Comparison of ENCODE assay signal across 25 cellular contexts in the genomic region with DNA sequence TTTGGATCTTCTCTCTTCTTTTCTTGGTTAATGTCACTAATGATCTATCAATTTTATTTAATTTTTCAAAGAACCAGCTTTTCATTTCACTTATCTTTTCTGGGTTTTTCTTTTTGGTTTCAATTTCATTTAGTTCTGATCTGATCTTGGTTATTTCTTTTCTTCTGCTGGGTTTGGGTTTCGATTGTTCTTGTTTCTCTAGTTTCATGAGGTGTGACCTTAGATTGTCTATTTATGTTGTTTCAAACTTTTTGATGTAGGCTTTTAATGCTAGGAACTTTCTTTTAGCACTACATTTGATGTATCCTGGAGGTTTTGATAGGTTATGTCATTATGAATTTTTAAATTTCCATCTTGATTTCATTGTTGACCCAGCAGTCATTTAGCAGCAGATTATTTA.
DNase-seq lines count a peak whose midpoint lies in the region; ATAC-seq, FAIRE-seq and TF ChIP-seq lines count a peak whose summit lies in the region.
"Had no signal": no experiment of that assay in that cellular context is flagged by ENCODE, and none has a peak within 500 bp of the region (broad histone marks: within the 10 kb centered on the region; RNA-seq: fewer than 3 reads in every experiment).

No MANE protein-coding gene starts in this region.

- no peak overlapping the region for H2AFZ ChIP-seq in MM.1S (ENCODE audit: low read length)

- no peak overlapping the region for H3K4me3 ChIP-seq in MM.1S (ENCODE audit: low read length)
- no peak overlapping the region for H3K4me3 ChIP-seq in foreskin fibroblast (ENCODE audit: low read depth in 1 of 2, low read length in 2 of 2)
- H3K4me3 ChIP-seq: BLaER1, GM12878 had no signal

- no peaks in the 10 kb centered on the region for H3K27me3 ChIP-seq in MM.1S (replicated peaks; ENCODE audit: insufficient read depth, low read length)
- H3K27me3 ChIP-seq: BE2C, BLaER1 had no signal

- no peak overlapping the region for H3K27ac ChIP-seq in MM.1S (ENCODE audit: low read length)
- H3K27ac ChIP-seq: 22Rv1, BLaER1 had no signal

- DNase-seq in MM.1S (peak; percentile 68), nephron progenitor cell (no peak), islet precursor cell (no peak), WTC11 (ENCODE audit: low spot score) (no peak), foreskin fibroblast (no peak)
- DNase-seq: ACHN; BE2C; C1 segment of cervical spinal cord; CD4-positive, alpha-beta memory T cell; CD4-positive, CD25-positive, alpha-beta regulatory T cell; CD8-positive, alpha-beta memory T cell; COR-L47; DMS 273 treated with DMSO at 0.1 percent for 48 hours; DMS79; DND-41; EL; GDM1 had no signal

- peaks cover 48% of the 10 kb centered on the region for H3K9me3 Mint-ChIP-seq in nephron progenitor cell
- peaks cover 3% of the 10 kb centered on the region; the same call in 1 of the 2 replicates for H3K9me3 Mint-ChIP-seq in WTC11

- no peaks in the 10 kb centered on the region for H3K9me2 ChIP-seq in MM.1S (replicated peaks; ENCODE audit: insufficient read depth, low read length)

- FAIRE-seq in A204.1 (lab: Jason Lieb, UNC) (peak; percentile 16), endometrium (lab: Jason Lieb, UNC) (peak; percentile 70)
- FAIRE-seq: GM12878, GM12892, GM18507 had no signal

- H3K4me2 ChIP-seq in MM.1S (ENCODE audit: low read depth, low read length) = 0 out of 2 replicates have a peak overlapping the region, but pooled peaks have one; percentile 6
- H3K4me2 ChIP-seq: BLaER1 had no signal

- no peaks in the 10 kb centered on the region for H3K79me2 ChIP-seq in MM.1S (ENCODE audit: low read length)

- no peaks in the 10 kb centered on the region for H3K9me3 ChIP-seq in MM.1S (replicated peaks; ENCODE audit: insufficient read depth, low read length)
- H3K9me3 ChIP-seq: BE2C, BLaER1 had no signal

- H3K4me3 Mint-ChIP-seq in nephron progenitor cell (no peak overlapping the region), WTC11 (no peak overlapping the region)
- H3K4me3 Mint-ChIP-seq: CD14-positive monocyte; CD4-positive, alpha-beta memory T cell; CD4-positive, CD25-positive, alpha-beta regulatory T cell; CD8-positive, alpha-beta memory T cell had no signal

- H3K27me3 Mint-ChIP-seq in nephron progenitor cell (ENCODE audit: low read depth, poor library complexity) (peaks cover 4% of the 10 kb centered on the region), WTC11 (ENCODE audit: low read depth) (no peaks in the 10 kb centered on the region)
- H3K27me3 Mint-ChIP-seq: CD4-positive, alpha-beta memory T cell; CD4-positive, CD25-positive, alpha-beta regulatory T cell; CD8-positive, alpha-beta memory T cell had no signal

- no peaks in the 10 kb centered on the region for H4K20me1 ChIP-seq in MM.1S (ENCODE audit: insufficient read depth, low read length)
- H4K20me1 ChIP-seq: BLaER1 had no signal

- H3K9ac ChIP-seq in MM.1S (ENCODE audit: low read length) = no peak overlapping the region
- H3K9ac ChIP-seq: BLaER1 had no signal

- POLR2A ChIA-PET in WTC11 (lab: Charles Lee) = no interaction called here

- TF ChIP-seq CTCF in MM.1S (IDR thresholded peaks at IDR 0.05; ENCODE audit: low read length) (no peak), nephron progenitor cell (IDR thresholded peaks at IDR 0.05) (no peak), WTC11 (IDR thresholded peaks at IDR 0.05) (no peak), foreskin fibroblast (IDR thresholded peaks at IDR 0.05; ENCODE audit: low read depth, low read length) (no peak)

- H3K36me3 Mint-ChIP-seq in nephron progenitor cell (ENCODE audit: low read depth) (no peaks in the 10 kb centered on the region), WTC11 (no peaks in the 10 kb centered on the region)
- H3K36me3 Mint-ChIP-seq: CD14-positive monocyte; CD4-positive, alpha-beta memory T cell; CD4-positive, CD25-positive, alpha-beta regulatory T cell; CD8-positive, alpha-beta memory T cell had no signal

- CTCF ChIA-PET in WTC11 (lab: Charles Lee) = no interaction called here

- no peak for ATAC-seq in WTC11
- ATAC-seq: GM12878 had no signal

- H3K36me3 ChIP-seq in MM.1S (replicated peaks; ENCODE audit: insufficient read depth, low read length) = no peaks in the 10 kb centered on the region
- H3K36me3 ChIP-seq: BE2C, BLaER1 had no signal

- H3K27ac Mint-ChIP-seq in nephron progenitor cell (peak overlapping the region; percentile 9), WTC11 (no peak overlapping the region)
- H3K27ac Mint-ChIP-seq: CD14-positive monocyte; CD4-positive, alpha-beta memory T cell; CD4-positive, CD25-positive, alpha-beta regulatory T cell; CD8-positive, alpha-beta memory T cell had no signal

- H3F3A ChIP-seq in MM.1S (ENCODE audit: insufficient read depth, low read length) = no peaks in the 10 kb centered on the region

- H3K4me1 Mint-ChIP-seq in nephron progenitor cell (no peaks in the 10 kb centered on the region), WTC11 (no peaks in the 10 kb centered on the region)
- H3K4me1 Mint-ChIP-seq: CD14-positive monocyte; CD4-positive, alpha-beta memory T cell; CD4-positive, CD25-positive, alpha-beta regulatory T cell; CD8-positive, alpha-beta memory T cell had no signal

- peaks cover 24% of the 10 kb centered on the region for H3K4me1 ChIP-seq in MM.1S (ENCODE audit: low read length)
- H3K4me1 ChIP-seq: BE2C, BLaER1 had no signal

TF ChIP-seq in WTC11, 78 proteins besides CTCF, POLR2A, EP300 and RAD21 (continues in another document):
- no peak for TF ChIP-seq ELF4 (CRISPR knock-in tag; IDR thresholded peaks at IDR 0.05; ENCODE audit: low read depth)
- TF ChIP-seq, protein P1, sequence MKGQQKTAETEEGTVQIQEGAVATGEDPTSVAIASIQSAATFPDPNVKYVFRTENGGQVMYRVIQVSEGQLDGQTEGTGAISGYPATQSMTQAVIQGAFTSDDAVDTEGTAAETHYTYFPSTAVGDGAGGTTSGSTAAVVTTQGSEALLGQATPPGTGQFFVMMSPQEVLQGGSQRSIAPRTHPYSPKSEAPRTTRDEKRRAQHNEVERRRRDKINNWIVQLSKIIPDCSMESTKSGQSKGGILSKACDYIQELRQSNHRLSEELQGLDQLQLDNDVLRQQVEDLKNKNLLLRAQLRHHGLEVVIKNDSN (CRISPR knock-in tag; IDR thresholded peaks at IDR 0.05) = no peak
- TF ChIP-seq GRHL2 (CRISPR knock-in tag; IDR thresholded peaks at IDR 0.05; ENCODE audit: insufficient replicate concordance, severe bottlenecking) = no peak
- no peak for TF ChIP-seq OVOL2 (CRISPR knock-in tag; IDR thresholded peaks at IDR 0.05; ENCODE audit: borderline replicate concordance)
- TF ChIP-seq, protein P2, sequence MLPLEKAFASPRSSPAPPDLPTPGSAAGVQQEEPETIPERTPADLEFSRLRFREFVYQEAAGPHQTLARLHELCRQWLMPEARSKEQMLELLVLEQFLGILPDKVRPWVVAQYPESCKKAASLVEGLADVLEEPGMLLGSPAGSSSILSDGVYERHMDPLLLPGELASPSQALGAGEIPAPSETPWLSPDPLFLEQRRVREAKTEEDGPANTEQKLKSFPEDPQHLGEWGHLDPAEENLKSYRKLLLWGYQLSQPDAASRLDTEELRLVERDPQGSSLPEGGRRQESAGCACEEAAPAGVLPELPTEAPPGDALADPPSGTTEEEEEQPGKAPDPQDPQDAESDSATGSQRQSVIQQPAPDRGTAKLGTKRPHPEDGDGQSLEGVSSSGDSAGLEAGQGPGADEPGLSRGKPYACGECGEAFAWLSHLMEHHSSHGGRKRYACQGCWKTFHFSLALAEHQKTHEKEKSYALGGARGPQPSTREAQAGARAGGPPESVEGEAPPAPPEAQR (CRISPR knock-in tag; IDR thresholded peaks at IDR 0.05) = no peak
- TF ChIP-seq, protein P3, sequence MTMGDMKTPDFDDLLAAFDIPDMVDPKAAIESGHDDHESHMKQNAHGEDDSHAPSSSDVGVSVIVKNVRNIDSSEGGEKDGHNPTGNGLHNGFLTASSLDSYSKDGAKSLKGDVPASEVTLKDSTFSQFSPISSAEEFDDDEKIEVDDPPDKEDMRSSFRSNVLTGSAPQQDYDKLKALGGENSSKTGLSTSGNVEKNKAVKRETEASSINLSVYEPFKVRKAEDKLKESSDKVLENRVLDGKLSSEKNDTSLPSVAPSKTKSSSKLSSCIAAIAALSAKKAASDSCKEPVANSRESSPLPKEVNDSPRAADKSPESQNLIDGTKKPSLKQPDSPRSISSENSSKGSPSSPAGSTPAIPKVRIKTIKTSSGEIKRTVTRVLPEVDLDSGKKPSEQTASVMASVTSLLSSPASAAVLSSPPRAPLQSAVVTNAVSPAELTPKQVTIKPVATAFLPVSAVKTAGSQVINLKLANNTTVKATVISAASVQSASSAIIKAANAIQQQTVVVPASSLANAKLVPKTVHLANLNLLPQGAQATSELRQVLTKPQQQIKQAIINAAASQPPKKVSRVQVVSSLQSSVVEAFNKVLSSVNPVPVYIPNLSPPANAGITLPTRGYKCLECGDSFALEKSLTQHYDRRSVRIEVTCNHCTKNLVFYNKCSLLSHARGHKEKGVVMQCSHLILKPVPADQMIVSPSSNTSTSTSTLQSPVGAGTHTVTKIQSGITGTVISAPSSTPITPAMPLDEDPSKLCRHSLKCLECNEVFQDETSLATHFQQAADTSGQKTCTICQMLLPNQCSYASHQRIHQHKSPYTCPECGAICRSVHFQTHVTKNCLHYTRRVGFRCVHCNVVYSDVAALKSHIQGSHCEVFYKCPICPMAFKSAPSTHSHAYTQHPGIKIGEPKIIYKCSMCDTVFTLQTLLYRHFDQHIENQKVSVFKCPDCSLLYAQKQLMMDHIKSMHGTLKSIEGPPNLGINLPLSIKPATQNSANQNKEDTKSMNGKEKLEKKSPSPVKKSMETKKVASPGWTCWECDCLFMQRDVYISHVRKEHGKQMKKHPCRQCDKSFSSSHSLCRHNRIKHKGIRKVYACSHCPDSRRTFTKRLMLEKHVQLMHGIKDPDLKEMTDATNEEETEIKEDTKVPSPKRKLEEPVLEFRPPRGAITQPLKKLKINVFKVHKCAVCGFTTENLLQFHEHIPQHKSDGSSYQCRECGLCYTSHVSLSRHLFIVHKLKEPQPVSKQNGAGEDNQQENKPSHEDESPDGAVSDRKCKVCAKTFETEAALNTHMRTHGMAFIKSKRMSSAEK (CRISPR knock-in tag; IDR thresholded peaks at IDR 0.05; ENCODE audit: borderline replicate concordance) = no peak
